In the genomic region with DNA sequence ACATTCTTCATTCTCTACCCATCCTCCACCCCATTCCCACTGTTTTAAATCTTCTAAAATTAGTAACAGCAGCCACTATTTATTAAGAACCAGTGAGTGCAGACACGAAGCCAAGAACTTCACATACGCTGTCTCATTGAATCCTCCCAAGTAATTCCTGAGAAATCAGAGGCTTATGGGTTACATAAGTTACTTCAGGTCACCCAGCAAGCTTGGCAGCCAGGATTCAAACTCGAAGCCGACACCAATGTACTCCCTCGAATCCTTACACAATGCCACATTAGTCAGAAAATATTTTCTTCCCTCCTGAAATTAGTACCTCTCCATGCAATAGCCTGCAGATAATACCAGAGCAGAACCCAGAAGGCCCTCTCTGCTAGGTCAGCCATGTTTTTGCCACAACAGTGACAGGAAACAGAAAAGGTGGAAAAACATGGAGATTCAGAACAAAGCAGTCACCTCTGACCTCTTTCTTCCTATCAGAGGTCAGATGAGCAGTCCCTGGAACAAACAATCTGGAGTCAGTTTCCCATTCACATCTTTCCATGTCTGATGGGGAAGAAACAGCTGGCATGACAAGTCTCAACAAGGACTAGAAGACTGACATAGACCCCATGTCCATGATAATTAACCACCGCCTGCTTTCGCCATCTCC, we compare ENCODE assay signal across 10 cellular contexts. TPM values are rescaled to one million over a fixed set of nuclear protein-coding genes. Genes with fewer than 3 reads are reported as not detected.
DNase-seq lines count a peak whose midpoint lies in the region; ATAC-seq, FAIRE-seq and TF ChIP-seq lines count a peak whose summit lies in the region.
"Had no signal": no experiment of that assay in that cellular context is flagged by ENCODE, and none has a peak within 500 bp of the region (broad histone marks: within the 10 kb centered on the region; RNA-seq: fewer than 3 reads in every experiment).

No MANE protein-coding gene starts in this region.

- H3K4me1 ChIP-seq in tibial artery = peaks cover 0 to 65% (median 31%) of the 10 kb centered on the region in 4 donors

- no peaks in the 10 kb centered on the region for H3K9me3 Mint-ChIP-seq in nephron progenitor cell
- H3K9me3 Mint-ChIP-seq: memory B cell had no signal

- no peaks in the 10 kb centered on the region for H3K27me3 ChIP-seq in tibial artery

- ATAC-seq in GM21390 (IDR thresholded peaks at IDR 0.05; ENCODE audit: unreplicated experiment) = no peak

- no peak for FAIRE-seq in frontal cortex (lab: Jason Lieb, UNC)

- H3K27me3 Mint-ChIP-seq in nephron progenitor cell (ENCODE audit: low read depth, poor library complexity) = no peaks in the 10 kb centered on the region

- TF ChIP-seq CTCF in fibroblast of mammary gland (conservative IDR thresholded peaks at IDR 0.05; ENCODE audit: control insufficient read depth, insufficient read depth, low read depth, low read length) (no peak), nephron progenitor cell (IDR thresholded peaks at IDR 0.05) (no peak), tibial artery (IDR thresholded peaks at IDR 0.05) (no peak)

- peaks cover 60% of the 10 kb centered on the region for H3K4me1 Mint-ChIP-seq in nephron progenitor cell
- H3K4me1 Mint-ChIP-seq: memory B cell had no signal

- H3K36me3 ChIP-seq in tibial artery = no peaks in the 10 kb centered on the region

- H3K4me3 ChIP-seq in fibroblast of mammary gland (ENCODE audit: control insufficient read depth, low read depth, low read length) = no peak overlapping the region
- no peak overlapping the region for H3K4me3 ChIP-seq in tibial artery

- intact Hi-C loops in tibial artery (cut with DNase I; ENCODE audit: low total_unique reads) = no loop called here

- H3K27ac ChIP-seq in tibial artery = peak overlapping the region; percentile 30 to 47

- H3K27ac Mint-ChIP-seq in nephron progenitor cell = peak overlapping the region; percentile 85
- H3K27ac Mint-ChIP-seq: memory B cell had no signal

- DNase-seq in LHCN-M2 (ENCODE audit: low read depth) = peak; percentile 58
- DNase-seq in fibroblast of mammary gland (ENCODE audit: low read depth) = peak; percentile 94
- no peak for DNase-seq in nephron progenitor cell
- peak in 1 of 2 donors; percentile 44 for DNase-seq in tibial artery
- no peak for DNase-seq in HT-29 (ENCODE audit: low spot score)
- DNase-seq in frontal cortex (ENCODE audit: low spot score in 2 of 2) = no peak
- no peak for DNase-seq in activated CD4-positive, alpha-beta T cell treated with anti-CD3 and anti-CD28 coated beads for 4 hours
- DNase-seq: foreskin melanocyte had no signal

- H3K9me3 ChIP-seq in tibial artery = no peaks in the 10 kb centered on the region

- H3K36me3 Mint-ChIP-seq in nephron progenitor cell (ENCODE audit: low read depth) = peaks cover 22% of the 10 kb centered on the region
- H3K36me3 Mint-ChIP-seq: memory B cell had no signal

- H3K4me3 Mint-ChIP-seq in nephron progenitor cell = no peak overlapping the region
- H3K4me3 Mint-ChIP-seq: memory B cell had no signal

RNA-seq across cellular contexts. Expression of a gene that starts 16.4 kb away (rescaled TPM):
- 11.1 and 13.3 TPM in 2 replicates for total RNA-seq in LHCN-M2 (2014; rRNA removed)
- polyA plus RNA-seq in LHCN-M2 (2012) = 39.7 TPM
- 0.23 and 0.31 TPM in 2 replicates for total RNA-seq in HT-29 (2014; rRNA removed; shearing (Covaris generic))
- 8.2 TPM for total RNA-seq in frontal cortex

Comparison
In these comparisons a context has a peak if more than half of its experiments do, and no peak if none do; other contexts are left out.
1. DNase-seq: peak in LHCN-M2 (single experiment) and fibroblast of mammary gland (single experiment); none in nephron progenitor cell (single experiment), HT-29 (single experiment), frontal cortex (0 of 2) and activated CD4-positive, alpha-beta T cell treated with anti-CD3 and anti-CD28 coated beads for 4 hours (0 of 2).